ENCODE assay signal across 10 cellular contexts in the genomic region with DNA sequence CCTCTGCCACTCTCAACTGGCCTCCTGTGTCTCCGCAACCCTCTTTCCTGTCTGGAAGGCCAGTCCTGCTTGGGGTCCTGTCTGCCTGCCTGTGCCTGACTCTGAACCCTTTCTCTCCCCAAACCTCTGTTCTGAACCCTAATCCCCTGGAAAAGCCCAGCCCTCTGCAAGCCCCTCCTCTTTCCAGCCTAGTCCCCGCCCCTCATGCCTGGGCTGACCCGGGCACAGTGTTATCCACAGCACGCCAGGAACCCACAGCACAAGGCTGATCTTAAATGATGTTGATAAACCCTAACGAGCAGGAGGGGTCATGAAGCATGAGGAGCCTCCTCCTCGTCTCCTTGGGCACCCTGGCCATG. TPM values are rescaled to one million over a fixed set of nuclear protein-coding genes. Genes with fewer than 3 reads are reported as not detected.
DNase-seq lines count a peak whose midpoint lies in the region; ATAC-seq and TF ChIP-seq lines count a peak whose summit lies in the region.
"Had no signal": no experiment of that assay in that cellular context is flagged by ENCODE, and none has a peak within 500 bp of the region (broad histone marks: within the 10 kb centered on the region; RNA-seq: fewer than 3 reads in every experiment).

TSS of gene IFITM10 (minus strand) at position 115 of the 359 bp plus-strand sequence. CDS start 153 bp downstream, outside the sequence.

- no peak within 1 kb of the TSS for H3K27ac Mint-ChIP-seq in activated T-helper 1 cell treated with anti-CD3 and anti-CD28 coated beads, Interleukin-12 subunit alpha, Interleukin-12 subunit beta, Interleukin-2, Interleukin-4 antibody, amounts not matched to agents 30 ng/mL and 10 ng/mL and 1 ng/mL, durations not matched to agents 14 hours and 24 hours and 36 hours

- H3K9me3 ChIP-seq in heart right ventricle (no peaks in the 10 kb centered on the region), WERI-Rb-1 (ENCODE audit: severe bottlenecking) (no peaks in the 10 kb centered on the region)

- H3K36me3 ChIP-seq in heart right ventricle (peaks cover 0 to 38% (median 19%) of the 10 kb centered on the region in 9 donors), WERI-Rb-1 (no peaks in the 10 kb centered on the region; the same call in none of the 2 replicates)

- H3K4me3 ChIP-seq in heart right ventricle (peak within 1 kb of the TSS in 2 of 10 donors; percentile 38 to 48), WERI-Rb-1 (ENCODE audit: low read depth, low read length) (no peak within 1 kb of the TSS)

- peaks cover 16% of the 10 kb centered on the region for H3K4me1 Mint-ChIP-seq in activated T-helper 1 cell treated with anti-CD3 and anti-CD28 coated beads, Interleukin-12 subunit alpha, Interleukin-12 subunit beta, Interleukin-2, Interleukin-4 antibody, amounts not matched to agents 30 ng/mL and 10 ng/mL and 1 ng/mL, durations not matched to agents 14 hours and 24 hours and 36 hours (ENCODE audit: low read depth)

- ATAC-seq in heart right ventricle (peak in 7 of 8 donors; percentile 4 to 47 (median 35)), sciatic nerve (peak; percentile 51), HG03460 (IDR thresholded peaks at IDR 0.05; ENCODE audit: unreplicated experiment) (no peak), GM19328 (IDR thresholded peaks at IDR 0.05; ENCODE audit: unreplicated experiment) (no peak)

- TF ChIP-seq CTCF in heart right ventricle (IDR thresholded peaks at IDR 0.05) (no peak), WERI-Rb-1 (IDR thresholded peaks at IDR 0.05; ENCODE audit: low read depth, low read length) (no peak)

- no peaks in the 10 kb centered on the region for H3K9me3 Mint-ChIP-seq in activated T-helper 1 cell treated with anti-CD3 and anti-CD28 coated beads, Interleukin-12 subunit alpha, Interleukin-12 subunit beta, Interleukin-2, Interleukin-4 antibody, amounts not matched to agents 30 ng/mL and 10 ng/mL and 1 ng/mL, durations not matched to agents 14 hours and 24 hours and 36 hours

- H3K36me3 Mint-ChIP-seq in activated T-helper 1 cell treated with anti-CD3 and anti-CD28 coated beads, Interleukin-12 subunit alpha, Interleukin-12 subunit beta, Interleukin-2, Interleukin-4 antibody, amounts not matched to agents 30 ng/mL and 10 ng/mL and 1 ng/mL, durations not matched to agents 14 hours and 24 hours and 36 hours (ENCODE audit: low read depth): peaks cover 13% of the 10 kb centered on the region

- 28 to 29% methylated on average over 6 of the region's 6 CpGs for WGBS in heart right ventricle, 2 donors

- H3K27me3 Mint-ChIP-seq in activated T-helper 1 cell treated with anti-CD3 and anti-CD28 coated beads, Interleukin-12 subunit alpha, Interleukin-12 subunit beta, Interleukin-2, Interleukin-4 antibody, amounts not matched to agents 30 ng/mL and 10 ng/mL and 1 ng/mL, durations not matched to agents 14 hours and 24 hours and 36 hours (ENCODE audit: insufficient read depth): peaks cover 12% of the 10 kb centered on the region

- DNase-seq in GM03348 (ENCODE audit: low spot score): peak; percentile 63
- no peak for DNase-seq in activated T-helper 1 cell treated with anti-CD3 and anti-CD28 coated beads, Interleukin-12 subunit alpha, Interleukin-12 subunit beta, Interleukin-2, Interleukin-4 antibody, amounts not matched to agents 30 ng/mL and 10 ng/mL and 1 ng/mL, durations not matched to agents 14 hours and 24 hours and 36 hours (ENCODE audit: low spot score)
- peak in 1 of 2 donors; percentile 43 for DNase-seq in heart right ventricle
- peak; percentile 66 for DNase-seq in sciatic nerve (ENCODE audit: low spot score)
- no peak for DNase-seq in NCI-H524 (lab: John Stamatoyannopoulos, UW)
- DNase-seq in WERI-Rb-1: no peak

- intact Hi-C loops in activated T-helper 1 cell treated with anti-CD3 and anti-CD28 coated beads, Interleukin-12 subunit alpha, Interleukin-12 subunit beta, Interleukin-2, Interleukin-4 antibody, amounts not matched to agents 30 ng/mL and 10 ng/mL and 1 ng/mL, durations not matched to agents 14 hours and 24 hours and 36 hours (cut with micrococcal nuclease): no loop called here
- intact Hi-C loops in heart right ventricle (cut with DNase I): loop anchor here in 2 of 10 donors (5.0 to 10.0 kb wide), 2 partner anchors 33 to 74 kb away; no protein-coding TSS in a partner anchor
- intact Hi-C loops in sciatic nerve (cut with DNase I): no loop called here

- H3K27me3 ChIP-seq in heart right ventricle (peaks cover 0 to 23% (median 13%) of the 10 kb centered on the region in 7 donors), WERI-Rb-1 (ENCODE audit: insufficient read depth, low read depth, severe bottlenecking) (peaks cover 41% of the 10 kb centered on the region)

- H3K4me1 ChIP-seq in heart right ventricle: peaks cover 26 to 78% (median 59%) of the 10 kb centered on the region in 9 donors

- H3K27ac ChIP-seq in heart right ventricle: peak within 1 kb of the TSS; percentile 38 to 79 (median 66)
- no peak within 1 kb of the TSS for H3K27ac ChIP-seq in WERI-Rb-1
- H3K27ac ChIP-seq: VCaP had no signal

- H3K4me3 Mint-ChIP-seq in activated T-helper 1 cell treated with anti-CD3 and anti-CD28 coated beads, Interleukin-12 subunit alpha, Interleukin-12 subunit beta, Interleukin-2, Interleukin-4 antibody, amounts not matched to agents 30 ng/mL and 10 ng/mL and 1 ng/mL, durations not matched to agents 14 hours and 24 hours and 36 hours: peak within 1 kb of the TSS; percentile 34

RNA-seq across cellular contexts. Expression of gene IFITM10, which starts in this region (rescaled TPM):
- 0.32 and 0.52 TPM in 2 replicates for total RNA-seq in activated T-helper 1 cell treated with anti-CD3 and anti-CD28 coated beads, Interleukin-12 subunit alpha, Interleukin-12 subunit beta, Interleukin-2, Interleukin-4 antibody, amounts not matched to agents 30 ng/mL and 10 ng/mL and 1 ng/mL, durations not matched to agents 14 hours and 24 hours and 36 hours
- total RNA-seq in heart right ventricle (1 to 10 TPM in 4 of 10 donors, under 1 TPM in 6; 0.18 to 2.4 (median 0.42) TPM), sciatic nerve (3.4 TPM)
- under 1 TPM; 0.07 to 0.80 TPM for polyA plus RNA-seq in heart right ventricle
- total RNA-seq: glomerular endothelial cell had no signal

Comparison
In these comparisons a context has a peak if more than half of its experiments do, and no peak if none do; other contexts are left out.
1. DNase-seq: peak in GM03348 (single experiment) and sciatic nerve (single experiment); none in activated T-helper 1 cell treated with anti-CD3 and anti-CD28 coated beads, Interleukin-12 subunit alpha, Interleukin-12 subunit beta, Interleukin-2, Interleukin-4 antibody, amounts not matched to agents 30 ng/mL and 10 ng/mL and 1 ng/mL, durations not matched to agents 14 hours and 24 hours and 36 hours (single experiment), NCI-H524 (0 of 2) and WERI-Rb-1 (single experiment).
2. ATAC-seq: peak in heart right ventricle (7 of 8) and sciatic nerve (single experiment); none in HG03460 (single experiment) and GM19328 (single experiment).